8 cellular contexts compared by ENCODE assay signal in genomic region chr2:219229375-219230200, GRCh38. TPM values are rescaled to one million over a fixed set of nuclear protein-coding genes. Genes with fewer than 3 reads are reported as not detected.
DNase-seq lines count a peak whose midpoint lies in the region; ATAC-seq and TF ChIP-seq lines count a peak whose summit lies in the region.

TSS of gene ANKZF1 (plus strand) at chr2:219229806. CDS start at chr2:219230258, 452 bp downstream.
TSS of gene ATG9A (minus strand) at chr2:219229636. CDS start at chr2:219228024, 1,612 bp downstream.

- H3K4me1 ChIP-seq in testis, result peaks cover 16% of the 10 kb centered on the region

- peaks cover 57% of the 10 kb centered on the region for H3K4me1 Mint-ChIP-seq in activated naive CD8-positive, alpha-beta T cell (ENCODE audit: low read depth)

- no peaks in the 10 kb centered on the region for H3K27me3 Mint-ChIP-seq in activated naive CD8-positive, alpha-beta T cell

- H3K27me3 ChIP-seq in testis, result no peaks in the 10 kb centered on the region

- H3K4me3 ChIP-seq in testis, result peak within 1 kb of the TSS; percentile 85 to 87

- CTCF ChIA-PET in GM10248 (lab: Yijun Ruan, JAX), result interaction anchor here (0.9 to 3.3 kb wide), 11 partner anchors 9 to 66 kb away, joined by 3 to 15 read pairs (median 4); partner anchors contain the start of genes STK16, TUBA4A and TUBA4B

- peak within 1 kb of the TSS; percentile 95 to 97 for H3K27ac ChIP-seq in testis

- H3K36me3 ChIP-seq in testis (ENCODE audit: low read depth, missing control alignments), result no peaks in the 10 kb centered on the region

- DNase-seq in GM10248 (ENCODE audit: extremely low spot score) (peak; percentile 99), NCI-H1105 (lab: John Stamatoyannopoulos, UW) (peak; percentile 94), SKM-1 treated with dmso at 0.1 percent for 144 hours (lab: John Stamatoyannopoulos, UW; ENCODE audit: unreplicated experiment) (peak; percentile 99), glomerular endothelial cell (ENCODE audit: extremely low read depth, low read depth, low spot score) (peak; percentile 76), omental fat pad (ENCODE audit: low spot score) (peak; percentile 86), testis (peak; percentile 100)

- 0% methylated on average over 14 to 72 of the region's 73 CpGs for WGBS in testis, 2 donors

- no peaks in the 10 kb centered on the region for H3K9me3 Mint-ChIP-seq in activated naive CD8-positive, alpha-beta T cell (ENCODE audit: low read depth)

- no peak for TF ChIP-seq POLR2A in testis (IDR thresholded peaks at IDR 0.05)

- no peaks in the 10 kb centered on the region for H3K9me3 ChIP-seq in testis

- H3K27ac Mint-ChIP-seq in activated naive CD8-positive, alpha-beta T cell, result peak within 1 kb of the TSS; percentile 98

- peak within 1 kb of the TSS; percentile 96 for H3K4me3 Mint-ChIP-seq in activated naive CD8-positive, alpha-beta T cell

- intact Hi-C loops in testis (cut with DNase I; ENCODE audit: low total_unique reads), result no loop called here

- peaks cover 6% of the 10 kb centered on the region for H3K36me3 Mint-ChIP-seq in activated naive CD8-positive, alpha-beta T cell

- POLR2A ChIA-PET in GM10248 (lab: Yijun Ruan, JAX), result interaction anchor here (0.6 to 1.6 kb wide), 3 partner anchors 12 to 23 kb away, joined by 3 to 5 read pairs (median 4); partner anchors contain the start of gene ZFAND2B

- ATAC-seq in HG02623 (IDR thresholded peaks at IDR 0.05; ENCODE audit: unreplicated experiment) (peak; percentile 96), omental fat pad (ENCODE audit: low FRiP score) (peak; percentile 98)

- no peak for TF ChIP-seq CTCF in GM10248 (IDR thresholded peaks at IDR 0.05; ENCODE audit: control extremely low read depth, extremely low read depth, low read depth, missing control alignments)
- TF ChIP-seq CTCF in omental fat pad (IDR thresholded peaks at IDR 0.05), result no peak
- no peak for TF ChIP-seq CTCF in testis (IDR thresholded peaks at IDR 0.05)

RNA-seq across cellular contexts. Expression of gene ANKZF1, which starts in this region (rescaled TPM):
- total RNA-seq in glomerular endothelial cell, result 19.1 and 32.2 TPM in 2 replicates
- total RNA-seq in omental fat pad, result 10 to 100 TPM; 13.5 to 77.4 (median 22.7) TPM
- 10 to 100 TPM; 50.9 to 56.4 TPM for total RNA-seq in testis
- polyA plus RNA-seq in testis (ENCODE audit: insufficient read depth, low read depth, low replicate concordance), result 27.9 TPM

RNA-seq across cellular contexts. Expression of gene ATG9A, which starts in this region (rescaled TPM):
- 64.2 and 65.2 TPM in 2 replicates for total RNA-seq in glomerular endothelial cell
- total RNA-seq in omental fat pad, result 10 to 100 TPM; 24.4 to 52.2 (median 38.6) TPM
- total RNA-seq in testis, result 100 to 1,000 TPM; 115 to 125 TPM
- polyA plus RNA-seq in testis (ENCODE audit: insufficient read depth, low read depth, low replicate concordance), result 207 TPM

Comparison
In these comparisons a context has a peak if more than half of its experiments do, and no peak if none do; other contexts are left out.
1. Peak in every context shown above with its lines: DNase-seq, ATAC-seq, H3K4me3 ChIP-seq and H3K27ac ChIP-seq.